8 cellular contexts compared by ENCODE assay signal in genomic region chr2:177131858-177132257, GRCh38.
"Had no signal": no experiment of that assay in that cellular context is flagged by ENCODE, and none has a peak within 500 bp of the region (broad histone marks: within the 10 kb centered on the region; RNA-seq: fewer than 3 reads in every experiment).

No MANE protein-coding gene starts in this region.

- DNase-seq: H9, HCEC 1CT, KBM-7 had no signal

- ATAC-seq: GM23338, HepG2 had no signal

- H3K27ac ChIP-seq: HL-60 had no signal

- H3K4me3 ChIP-seq: GM23338 had no signal

- FAIRE-seq: H1, H54, HepG2 had no signal
